Comparison of ENCODE assay signal across 9 cellular contexts in the genomic region with DNA sequence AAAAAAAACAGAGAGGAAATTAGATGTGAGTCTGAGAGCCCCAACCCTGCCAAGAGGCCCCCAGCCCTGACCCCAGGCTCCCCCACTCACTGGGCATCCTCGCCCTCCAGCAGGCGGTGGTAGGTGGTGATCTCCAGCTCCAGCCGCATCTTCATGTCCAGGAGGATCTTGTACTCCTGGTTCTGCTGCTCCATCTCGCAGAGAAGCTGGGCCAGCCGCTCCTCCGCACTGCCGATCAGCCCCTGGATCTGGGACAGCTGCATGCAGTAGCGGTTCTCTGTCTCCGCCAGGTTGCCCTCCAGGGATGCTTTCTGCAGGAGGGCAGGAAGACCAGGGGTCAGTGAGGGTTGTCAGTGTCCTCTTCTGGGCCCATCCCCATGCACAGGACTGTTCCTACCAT. TPM values are rescaled to one million over a fixed set of nuclear protein-coding genes. Genes with fewer than 3 reads are reported as not detected.
"Had no signal": no experiment of that assay in that cellular context is flagged by ENCODE, and none has a peak within 500 bp of the region (broad histone marks: within the 10 kb centered on the region; RNA-seq: fewer than 3 reads in every experiment).

No MANE protein-coding gene starts in this region.

RNA-seq across cellular contexts. Expression of gene LGALS9B, which starts 46.2 kb away (rescaled TPM):
- total RNA-seq: OCI-LY7, PC-3, Right ventricle myocardium inferior, Right ventricle myocardium superior, RPMI7951, SJCRH30, SJSA1, SK-MEL-5 had no signal
- polyA plus RNA-seq: SK-N-SH had no signal
